ENCODE assay signal across 13 cellular contexts in the genomic region with DNA sequence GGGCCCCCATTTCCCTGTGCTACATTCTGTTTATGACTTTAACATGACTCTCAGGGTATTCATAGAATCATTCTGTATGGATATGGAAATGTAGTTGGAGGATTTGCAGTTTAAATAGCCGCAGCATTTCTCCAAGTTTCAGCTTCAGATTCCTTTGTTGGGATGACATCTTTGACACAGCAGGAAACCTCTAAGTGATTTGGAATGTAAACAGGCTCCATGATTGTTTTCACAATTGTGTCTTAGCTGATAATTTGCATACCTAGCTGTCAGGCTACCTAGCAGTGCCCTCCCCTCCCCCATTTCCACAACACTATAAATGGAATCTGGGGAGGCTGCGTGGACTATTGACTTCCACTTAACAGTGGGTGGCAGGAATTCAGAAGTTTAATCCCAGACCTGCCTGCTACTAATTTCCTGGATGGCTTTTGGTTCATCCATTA.
A peak's percentile ranks its signal among the peaks of the same experiment; 100 is the strongest.
DNase-seq lines count a peak whose midpoint lies in the region; ATAC-seq, FAIRE-seq and TF ChIP-seq lines count a peak whose summit lies in the region.
"Had no signal": no experiment of that assay in that cellular context is flagged by ENCODE, and none has a peak within 500 bp of the region (broad histone marks: within the 10 kb centered on the region; RNA-seq: fewer than 3 reads in every experiment).

No MANE protein-coding gene starts in this region.

- H3K9me3 ChIP-seq in pancreas (no peaks in the 10 kb centered on the region), transverse colon (no peaks in the 10 kb centered on the region)
- peaks cover 0 to 4% (median 0%) of the 10 kb centered on the region in 3 experiments for H3K9me3 ChIP-seq in naive thymus-derived CD4-positive, alpha-beta T cell (ENCODE audit: control insufficient read depth in 2 of 3, low read length in 3 of 3)
- H3K9me3 ChIP-seq: SJCRH30, uterus had no signal

- H3K27ac Mint-ChIP-seq in naive thymus-derived CD4-positive, alpha-beta T cell, result no peak overlapping the region
- H3K27ac Mint-ChIP-seq: stimulated activated naive CD8-positive, alpha-beta T cell treated with anti-CD3 and anti-CD28 coated beads, Interleukin-15, Interleukin-2, amounts not matched to agents 100 ng/mL and 50 ng/mL, for 24 hours had no signal

- TF ChIP-seq POLR2A in transverse colon (IDR thresholded peaks at IDR 0.05), result no peak

- DNase-seq in GM03348 (ENCODE audit: low spot score) (peak; percentile 33), NCI-H226 (peak; percentile 67), fibroblast of the aortic adventitia (ENCODE audit: low read depth) (peak; percentile 73), pancreas (peak in 2 of 6 donors; percentile 13 to 19), SHP77 (lab: John Stamatoyannopoulos, UW) (no peak), transverse colon (no peak)
- no peak for DNase-seq in naive thymus-derived CD4-positive, alpha-beta T cell
- DNase-seq: MM.1S, NCI-H2029 treated with DMSO at 0.1 percent for 48 hours, uterus had no signal

- H3K4me1 Mint-ChIP-seq in naive thymus-derived CD4-positive, alpha-beta T cell, result peaks cover 0 to 1% (median 0%) of the 10 kb centered on the region in 7 donors
- H3K4me1 Mint-ChIP-seq: nephron had no signal

- H3K4me1 ChIP-seq in pancreas (peaks cover 0 to 4% (median 0%) of the 10 kb centered on the region in 3 donors), transverse colon (no peaks in the 10 kb centered on the region)
- no peaks in the 10 kb centered on the region for H3K4me1 ChIP-seq in naive thymus-derived CD4-positive, alpha-beta T cell (ENCODE audit: control insufficient read depth in 2 of 2, insufficient read depth in 2 of 2, low read length in 2 of 2)
- H3K4me1 ChIP-seq: uterus had no signal

- H3K4me3 ChIP-seq in fibroblast of the aortic adventitia (ENCODE audit: low read depth, low read length) (no peak overlapping the region), pancreas (no peak overlapping the region), transverse colon (no peak overlapping the region)
- H3K4me3 ChIP-seq in naive thymus-derived CD4-positive, alpha-beta T cell (ENCODE audit: low read length), result no peak overlapping the region
- H3K4me3 ChIP-seq: SJCRH30, uterus had no signal

- H3K27me3 ChIP-seq in pancreas (no peaks in the 10 kb centered on the region), transverse colon (no peaks in the 10 kb centered on the region)
- no peaks in the 10 kb centered on the region for H3K27me3 ChIP-seq in naive thymus-derived CD4-positive, alpha-beta T cell (ENCODE audit: control insufficient read depth in 2 of 2, insufficient read depth in 2 of 2, low read length in 2 of 2)
- H3K27me3 ChIP-seq: SJCRH30, uterus had no signal

- WGBS in pancreas, 2 donors, result 66 to 70% methylated on average over 2 of the region's 2 CpGs
- WGBS in transverse colon (ENCODE audit: low coverage in 1 of 2), 2 donors, result 69 to 80% methylated on average over 2 of the region's 2 CpGs

- CTCF ChIA-PET in naive thymus-derived CD4-positive, alpha-beta T cell (lab: Charles Lee), result no interaction called here

- TF ChIP-seq EP300 in transverse colon (IDR thresholded peaks at IDR 0.05; ENCODE audit: low read depth), result no peak

- TF ChIP-seq CTCF in fibroblast of the aortic adventitia (IDR thresholded peaks at IDR 0.05; ENCODE audit: insufficient read depth, low read length) (no peak), pancreas (IDR thresholded peaks at IDR 0.05) (no peak), transverse colon (IDR thresholded peaks at IDR 0.05) (no peak)

- peaks cover 0 to 21% (median 14%) of the 10 kb centered on the region in 5 donors for H3K27me3 Mint-ChIP-seq in naive thymus-derived CD4-positive, alpha-beta T cell

- ATAC-seq in pancreas, result peak in 3 of 4 donors; percentile 29 to 80 (median 58)
- ATAC-seq in naive thymus-derived CD4-positive, alpha-beta T cell, result no peak

- peaks cover 0 to 5% (median 0%) of the 10 kb centered on the region in 5 donors for H3K36me3 Mint-ChIP-seq in naive thymus-derived CD4-positive, alpha-beta T cell

- H3K4me3 Mint-ChIP-seq in naive thymus-derived CD4-positive, alpha-beta T cell, result no peak overlapping the region
- H3K4me3 Mint-ChIP-seq: nephron; stimulated activated naive CD8-positive, alpha-beta T cell treated with anti-CD3 and anti-CD28 coated beads, Interleukin-15, Interleukin-2, amounts not matched to agents 100 ng/mL and 50 ng/mL, for 24 hours had no signal

- intact Hi-C loops in pancreas (cut with DNase I), result no loop called here
- intact Hi-C loops in naive thymus-derived CD4-positive, alpha-beta T cell (cut with micrococcal nuclease), result no loop called here
- intact Hi-C loops in transverse colon (cut with DNase I; ENCODE audit: low total_unique reads), result no loop called here

- peaks cover 5 to 15% (median 9%) of the 10 kb centered on the region in 11 donors for H3K9me3 Mint-ChIP-seq in naive thymus-derived CD4-positive, alpha-beta T cell
- H3K9me3 Mint-ChIP-seq: stimulated activated naive CD8-positive, alpha-beta T cell treated with anti-CD3 and anti-CD28 coated beads, Interleukin-15, Interleukin-2, amounts not matched to agents 100 ng/mL and 50 ng/mL, for 24 hours had no signal

- in situ Hi-C loops in transverse colon (cut with MboI; ENCODE audit: low pct_ligation_motif_present in 1 of 4, low pct_unique_long_range_greater_than_20kb in 1 of 4, low sequenced_read_pairs in 3 of 4), result no loop called here

- H3K36me3 ChIP-seq in pancreas (no peaks in the 10 kb centered on the region), transverse colon (no peaks in the 10 kb centered on the region)
- no peaks in the 10 kb centered on the region for H3K36me3 ChIP-seq in naive thymus-derived CD4-positive, alpha-beta T cell (ENCODE audit: control insufficient read depth in 2 of 3, insufficient read depth in 3 of 3, low read length in 3 of 3)
- H3K36me3 ChIP-seq: SJCRH30, uterus had no signal

- FAIRE-seq in pancreas (lab: Jason Lieb, UNC), result no peak

- POLR2A ChIA-PET in naive thymus-derived CD4-positive, alpha-beta T cell (lab: Charles Lee), result no interaction called here

- peak overlapping the region in 1 of 4 donors; percentile 48 for H3K27ac ChIP-seq in pancreas
- no peak overlapping the region for H3K27ac ChIP-seq in naive thymus-derived CD4-positive, alpha-beta T cell (ENCODE audit: low read depth, low read length)
- no peak overlapping the region for H3K27ac ChIP-seq in transverse colon
- H3K27ac ChIP-seq: SJCRH30, uterus had no signal

Comparison
In these comparisons a context has a peak if more than half of its experiments do, and no peak if none do; other contexts are left out.
1. DNase-seq: peak in GM03348 (single experiment), NCI-H226 (single experiment) and fibroblast of the aortic adventitia (single experiment); none in naive thymus-derived CD4-positive, alpha-beta T cell (0 of 9), SHP77 (0 of 2) and transverse colon (single experiment).